Comparison of ENCODE assay signal across 11 cellular contexts in genomic region chr9:127852829-127853228, GRCh38. TPM values are rescaled to one million over a fixed set of nuclear protein-coding genes. Genes with fewer than 3 reads are reported as not detected.
DNase-seq lines count a peak whose midpoint lies in the region; ATAC-seq and TF ChIP-seq lines count a peak whose summit lies in the region.
"Had no signal": no experiment of that assay in that cellular context is flagged by ENCODE, and none has a peak within 500 bp of the region (broad histone marks: within the 10 kb centered on the region; RNA-seq: fewer than 3 reads in every experiment).

No MANE protein-coding gene starts in this region.

- peak overlapping the region; percentile 18 to 92 for H3K4me3 Mint-ChIP-seq in activated T-cell treated with anti-CD3 and anti-CD28 coated beads, Interleukin-2, amount 50 U/mL, for 72 hours
- H3K4me3 Mint-ChIP-seq in memory B cell = peak overlapping the region; percentile 15

- TF ChIP-seq CTCF in body of pancreas (IDR thresholded peaks at IDR 0.05) (no peak), tibial artery (IDR thresholded peaks at IDR 0.05) (no peak)

- intact Hi-C loops in body of pancreas (cut with DNase I) (no loop called here), tibial artery (cut with DNase I; ENCODE audit: low total_unique reads) (no loop called here)

- ATAC-seq in activated T-cell treated with anti-CD3 and anti-CD28 coated beads, Interleukin-2, amount 50 U/mL, for 72 hours (replicated peaks in 1 of 2) = no peak
- ATAC-seq in body of pancreas (no peak), memory B cell (ENCODE audit: low read depth) (no peak), GM18907 (IDR thresholded peaks at IDR 0.05; ENCODE audit: unreplicated experiment) (no peak)

- no peaks in the 10 kb centered on the region for H3K27me3 ChIP-seq in body of pancreas
- no peaks in the 10 kb centered on the region for H3K27me3 ChIP-seq in tibial artery

- H3K4me3 ChIP-seq in body of pancreas (no peak overlapping the region), tibial artery (peak overlapping the region; percentile 54 to 71)

- peak overlapping the region in 3 of 4 donors; percentile 30 to 79 (median 72) for H3K27ac ChIP-seq in body of pancreas
- peak overlapping the region; percentile 80 to 82 for H3K27ac ChIP-seq in tibial artery
- H3K27ac ChIP-seq: C4-2B had no signal

- H3K9me3 Mint-ChIP-seq in activated T-cell treated with anti-CD3 and anti-CD28 coated beads, Interleukin-2, amount 50 U/mL, for 72 hours = peaks cover 10 to 11% of the 10 kb centered on the region in 2 donors
- peaks cover 10% of the 10 kb centered on the region for H3K9me3 Mint-ChIP-seq in memory B cell

- H3K36me3 Mint-ChIP-seq in activated T-cell treated with anti-CD3 and anti-CD28 coated beads, Interleukin-2, amount 50 U/mL, for 72 hours (ENCODE audit: insufficient read depth in 2 of 2) = peaks cover 14 to 17% of the 10 kb centered on the region in 2 donors
- H3K36me3 Mint-ChIP-seq in memory B cell = peaks cover 9% of the 10 kb centered on the region

- H3K27me3 Mint-ChIP-seq in activated T-cell treated with anti-CD3 and anti-CD28 coated beads, Interleukin-2, amount 50 U/mL, for 72 hours (ENCODE audit: low read depth) = no peaks in the 10 kb centered on the region
- no peaks in the 10 kb centered on the region for H3K27me3 Mint-ChIP-seq in memory B cell

- 69 to 84% methylated on average over 9 of the region's 9 CpGs for WGBS in body of pancreas, 2 donors

- peaks cover 3% of the 10 kb centered on the region for H3K4me1 ChIP-seq in body of pancreas
- peaks cover 5 to 52% (median 38%) of the 10 kb centered on the region in 4 donors for H3K4me1 ChIP-seq in tibial artery

- H3K36me3 ChIP-seq in body of pancreas (replicated peaks in 1 of 2; ENCODE audit: insufficient read depth in 1 of 2, low read depth in 2 of 2) = no peaks in the 10 kb centered on the region
- H3K36me3 ChIP-seq in tibial artery = peaks cover 0 to 18% (median 10%) of the 10 kb centered on the region in 3 donors

- no peak overlapping the region for H3K27ac Mint-ChIP-seq in activated T-cell treated with anti-CD3 and anti-CD28 coated beads, Interleukin-2, amount 50 U/mL, for 72 hours
- H3K27ac Mint-ChIP-seq in memory B cell = no peak overlapping the region

- H3K9me3 ChIP-seq in body of pancreas = peaks cover 0 to 7% (median 0%) of the 10 kb centered on the region in 3 donors
- H3K9me3 ChIP-seq in tibial artery = peaks cover 0 to 7% (median 3%) of the 10 kb centered on the region in 3 donors

- TF ChIP-seq POLR2A in body of pancreas (IDR thresholded peaks at IDR 0.05) = no peak

- no peak for DNase-seq in activated T-cell treated with anti-CD3 and anti-CD28 coated beads, Interleukin-2, amount 50 U/mL, for 72 hours
- DNase-seq in activated T-cell treated with anti-CD3 and anti-CD28 coated beads, Interleukin-2, amount 50 U/mL, for 48 hours = no peak
- DNase-seq in body of pancreas (no peak), memory B cell (ENCODE audit: low spot score in 2 of 2) (no peak), tibial artery (no peak), mesenteric fat pad (ENCODE audit: low spot score) (no peak), NCI-H146 treated with DMSO at 0.1 percent for 48 hours (lab: John Stamatoyannopoulos, UW; ENCODE audit: unreplicated experiment) (no peak)
- DNase-seq: activated CD8-positive, alpha-beta memory T cell treated with anti-CD3 and anti-CD28 coated beads, Interleukin-2, amount 50 U/mL, for 48 hours; NCI-H2029 had no signal

- H3K4me1 Mint-ChIP-seq in activated T-cell treated with anti-CD3 and anti-CD28 coated beads, Interleukin-2, amount 50 U/mL, for 72 hours (ENCODE audit: low read depth) = peaks cover 40% of the 10 kb centered on the region
- H3K4me1 Mint-ChIP-seq in memory B cell = peaks cover 3% of the 10 kb centered on the region

RNA-seq across cellular contexts. Expression of gene ENG, which starts 1.6 kb away (rescaled TPM):
- 10 to 100 TPM; 11.1 to 14.4 TPM for total RNA-seq in activated T-cell treated with anti-CD3 and anti-CD28 coated beads, Interleukin-2, amount 50 U/mL, for 72 hours
- total RNA-seq in body of pancreas (10 to 100 TPM; 20.2 to 26.7 TPM), mesenteric fat pad (243 TPM)

RNA-seq across cellular contexts. Expression of gene AK1, which starts 24.6 kb away (rescaled TPM):
- total RNA-seq in activated T-cell treated with anti-CD3 and anti-CD28 coated beads, Interleukin-2, amount 50 U/mL, for 72 hours = 10 to 100 TPM; 37.7 to 41.9 TPM
- total RNA-seq in body of pancreas (10 to 100 TPM in 1 of 2 donors, 1 to 10 TPM in 1; 8.8 to 23.7 TPM), mesenteric fat pad (68.3 TPM)

RNA-seq across cellular contexts. Expression of gene ST6GALNAC6, which starts 46.6 kb away (rescaled TPM):
- 10 to 100 TPM; 74.4 to 75.6 TPM for total RNA-seq in activated T-cell treated with anti-CD3 and anti-CD28 coated beads, Interleukin-2, amount 50 U/mL, for 72 hours
- total RNA-seq in body of pancreas = 10 to 100 TPM; 46.1 to 66.7 TPM
- total RNA-seq in mesenteric fat pad = 109 TPM

RNA-seq across cellular contexts. Expression of gene FPGS, which starts 50.1 kb away (rescaled TPM):
- total RNA-seq in activated T-cell treated with anti-CD3 and anti-CD28 coated beads, Interleukin-2, amount 50 U/mL, for 72 hours = 10 to 100 TPM; 53.4 to 57.6 TPM
- 10 to 100 TPM; 58.4 to 80.4 TPM for total RNA-seq in body of pancreas
- 108 TPM for total RNA-seq in mesenteric fat pad

Comparison
In these comparisons a context has a peak if more than half of its experiments do, and no peak if none do; other contexts are left out.
1. H3K4me3 ChIP-seq: peak in tibial artery (2 of 2); none in body of pancreas (0 of 2).